Comparison of ENCODE assay signal across 24 cellular contexts in genomic region chr3:157830865-157831264, GRCh38.
A peak's percentile ranks its signal among the peaks of the same experiment; 100 is the strongest.
DNase-seq lines count a peak whose midpoint lies in the region; ATAC-seq and TF ChIP-seq lines count a peak whose summit lies in the region.
"Had no signal": no experiment of that assay in that cellular context is flagged by ENCODE, and none has a peak within 500 bp of the region (broad histone marks: within the 10 kb centered on the region; RNA-seq: fewer than 3 reads in every experiment).

No MANE protein-coding gene starts in this region.

- H3K27me3 Mint-ChIP-seq in WTC11 (ENCODE audit: low read depth) (no peaks in the 10 kb centered on the region), endodermal cell (ENCODE audit: insufficient read depth) (no peaks in the 10 kb centered on the region), progenitor cell of endocrine pancreas (peaks cover 6% of the 10 kb centered on the region)
- peaks cover 0 to 4% of the 10 kb centered on the region in 2 donors for H3K27me3 Mint-ChIP-seq in stimulated activated naive B cell treated with anti-CD40 and anti-IgM and Interleukin-4, amounts not matched to agents 10 μg/mL and 1 μg/mL and 100 μg/mL, for 72 hours
- H3K27me3 Mint-ChIP-seq: CD4-positive, alpha-beta memory T cell had no signal

- TF ChIP-seq CTCF in WTC11 (IDR thresholded peaks at IDR 0.05) (no peak), endodermal cell (conservative IDR thresholded peaks at IDR 0.05) (no peak), progenitor cell of endocrine pancreas (IDR thresholded peaks at IDR 0.05; ENCODE audit: unreplicated experiment) (no peak), mammary epithelial cell (conservative IDR thresholded peaks at IDR 0.05 in 1 of 2, IDR thresholded peaks at IDR 0.05 in 1 of 2; ENCODE audit: extremely low read depth in 1 of 2, insufficient read depth in 1 of 2, low read depth in 1 of 2, low read length in 2 of 2) (no peak)

- peaks cover 12% of the 10 kb centered on the region for H3K27me3 ChIP-seq in endodermal cell (ENCODE audit: control insufficient read depth, insufficient read depth, low read length, poor library complexity, severe bottlenecking)
- H3K27me3 ChIP-seq in mammary epithelial cell (ENCODE audit: insufficient read depth, low read length), result no peaks in the 10 kb centered on the region
- H3K27me3 ChIP-seq: SJSA1 had no signal

- H3K9me3 ChIP-seq in endodermal cell (ENCODE audit: control insufficient read depth, low read length) (peaks cover 17% of the 10 kb centered on the region), mammary epithelial cell (replicated peaks; ENCODE audit: insufficient read depth, low read length) (peaks cover 6% of the 10 kb centered on the region)
- H3K9me3 ChIP-seq: A549, SJSA1 had no signal

- H3K4me1 Mint-ChIP-seq in WTC11, result peaks cover 7% of the 10 kb centered on the region
- H3K4me1 Mint-ChIP-seq in endodermal cell, result peaks cover 7% of the 10 kb centered on the region
- no peaks in the 10 kb centered on the region for H3K4me1 Mint-ChIP-seq in progenitor cell of endocrine pancreas (ENCODE audit: low read depth)
- no peaks in the 10 kb centered on the region for H3K4me1 Mint-ChIP-seq in stimulated activated naive B cell treated with anti-CD40 and anti-IgM and Interleukin-4, amounts not matched to agents 10 μg/mL and 1 μg/mL and 100 μg/mL, for 72 hours
- H3K4me1 Mint-ChIP-seq: CD4-positive, alpha-beta memory T cell had no signal

- dilution Hi-C loops in mammary epithelial cell (cut with HindIII; ENCODE audit: low sequenced_read_pairs), result no loop called here

- CTCF ChIA-PET in WTC11 (lab: Charles Lee) (no interaction called here), mammary epithelial cell (lab: Charles Lee; ENCODE audit: low non-redundant PET) (no interaction called here)

- H3K36me3 Mint-ChIP-seq in WTC11, result peaks cover 9% of the 10 kb centered on the region
- H3K36me3 Mint-ChIP-seq in endodermal cell (ENCODE audit: low read depth), result peaks cover 4% of the 10 kb centered on the region
- peaks cover 3% of the 10 kb centered on the region for H3K36me3 Mint-ChIP-seq in progenitor cell of endocrine pancreas (ENCODE audit: insufficient read depth)
- no peaks in the 10 kb centered on the region for H3K36me3 Mint-ChIP-seq in stimulated activated naive B cell treated with anti-CD40 and anti-IgM and Interleukin-4, amounts not matched to agents 10 μg/mL and 1 μg/mL and 100 μg/mL, for 72 hours
- H3K36me3 Mint-ChIP-seq: CD4-positive, alpha-beta memory T cell had no signal

- POLR2A ChIA-PET in WTC11 (lab: Charles Lee), result no interaction called here

- in situ Hi-C loops in mammary epithelial cell (cut with MboI; ENCODE audit: low sequenced_read_pairs in 2 of 2), result no loop called here

- H3K9me3 Mint-ChIP-seq in WTC11 (peaks cover 35% of the 10 kb centered on the region), endodermal cell (peaks cover 18% of the 10 kb centered on the region), progenitor cell of endocrine pancreas (ENCODE audit: low read depth) (peaks cover 16% of the 10 kb centered on the region)
- H3K9me3 Mint-ChIP-seq in stimulated activated naive B cell treated with anti-CD40 and anti-IgM and Interleukin-4, amounts not matched to agents 10 μg/mL and 1 μg/mL and 100 μg/mL, for 72 hours, result peaks cover 8 to 13% of the 10 kb centered on the region in 2 donors

- H3K4me2 ChIP-seq in mammary epithelial cell (ENCODE audit: insufficient read depth, low read depth, low read length), result no peak overlapping the region
- H3K4me2 ChIP-seq: A549 had no signal

- no TSS peak for BruUV-seq in mammary epithelial cell (replicated peaks; lab: Mats Ljungman, UMichigan)

- H3K27ac ChIP-seq in endodermal cell (ENCODE audit: low read depth, low read length) (no peak overlapping the region), mammary epithelial cell (ENCODE audit: insufficient read depth, low read depth, low read length) (no peak overlapping the region)
- H3K27ac ChIP-seq: A549, SJSA1 had no signal

- no peaks in the 10 kb centered on the region for H3K79me2 ChIP-seq in mammary epithelial cell (ENCODE audit: insufficient read depth, low read length)

- no peak for DNase-seq in WTC11 (ENCODE audit: low spot score)
- DNase-seq in endodermal cell, result peak; percentile 52
- DNase-seq in iPS-NIHi7 (ENCODE audit: extremely low spot score), result peak; percentile 12
- DNase-seq in progenitor cell of endocrine pancreas (ENCODE audit: low spot score, unreplicated experiment), result no peak
- DNase-seq in mammary epithelial cell, result no peak
- DNase-seq in stimulated activated naive B cell treated with anti-CD40 and anti-IgM and Interleukin-4, amounts not matched to agents 10 μg/mL and 1 μg/mL and 100 μg/mL, for 72 hours, result no peak
- no peak for DNase-seq in HuH-7.5 (ENCODE audit: low spot score)
- DNase-seq: C1 segment of cervical spinal cord; CD4-positive, alpha-beta memory T cell; COR-L47; DMS53; Karpas-422; NCI-H1092 treated with DMSO at 0.1 percent for 48 hours; NCI-H1436; NCI-H187; NCI-H2081 treated with DMSO at 0.1 percent for 48 hours; NCI-H2171; NCI-H226; NCI-H524; NCI-H748 treated with DMSO at 0.1 percent for 48 hours; Right ventricle myocardium superior had no signal

- H3K9ac ChIP-seq in endodermal cell (ENCODE audit: extremely low read depth, low read length, poor library complexity, severe bottlenecking) (no peak overlapping the region), mammary epithelial cell (ENCODE audit: insufficient read depth, low read length) (no peak overlapping the region)

- no peaks in the 10 kb centered on the region for H4K20me1 ChIP-seq in mammary epithelial cell (ENCODE audit: insufficient read depth, low read length)

- H3K4me1 ChIP-seq in endodermal cell (ENCODE audit: control insufficient read depth, insufficient read depth, low read length), result no peaks in the 10 kb centered on the region
- no peaks in the 10 kb centered on the region for H3K4me1 ChIP-seq in mammary epithelial cell (ENCODE audit: insufficient read depth, low read length)
- H3K4me1 ChIP-seq: A549 had no signal

- H3K4me3 ChIP-seq in endodermal cell (ENCODE audit: low read length), result no peak overlapping the region
- no peak overlapping the region for H3K4me3 ChIP-seq in mammary epithelial cell (replicated peaks in 1 of 3; ENCODE audit: insufficient read depth in 1 of 3, low read depth in 2 of 3, low read length in 3 of 3)
- H3K4me3 ChIP-seq: A549, SJSA1 had no signal

- no peak overlapping the region for H2AFZ ChIP-seq in mammary epithelial cell (ENCODE audit: low read depth, low read length)

- intact Hi-C loops in mammary epithelial cell (cut with micrococcal nuclease), result no loop called here

- H3K4me3 Mint-ChIP-seq in WTC11 (no peak overlapping the region), endodermal cell (no peak overlapping the region), progenitor cell of endocrine pancreas (ENCODE audit: low read depth) (no peak overlapping the region)
- H3K4me3 Mint-ChIP-seq in stimulated activated naive B cell treated with anti-CD40 and anti-IgM and Interleukin-4, amounts not matched to agents 10 μg/mL and 1 μg/mL and 100 μg/mL, for 72 hours, result no peak overlapping the region
- H3K4me3 Mint-ChIP-seq: CD4-positive, alpha-beta memory T cell had no signal

- H3K27ac Mint-ChIP-seq in WTC11, result peak overlapping the region; percentile 2; the same call in 1 of the 2 replicates
- H3K27ac Mint-ChIP-seq in endodermal cell, result no peak overlapping the region
- peak overlapping the region; percentile 14 for H3K27ac Mint-ChIP-seq in progenitor cell of endocrine pancreas
- H3K27ac Mint-ChIP-seq in stimulated activated naive B cell treated with anti-CD40 and anti-IgM and Interleukin-4, amounts not matched to agents 10 μg/mL and 1 μg/mL and 100 μg/mL, for 72 hours, result no peak overlapping the region

- ATAC-seq in WTC11 (peak; percentile 58), GM19023 (IDR thresholded peaks at IDR 0.05; ENCODE audit: unreplicated experiment) (no peak)
- ATAC-seq in stimulated activated naive B cell treated with anti-CD40 and anti-IgM and Interleukin-4, amounts not matched to agents 10 μg/mL and 1 μg/mL and 100 μg/mL, for 72 hours (replicated peaks), result no peak
- ATAC-seq: A549 had no signal

- 57 to 67% methylated on average over 1 to 3 of the region's 3 CpGs for WGBS in endodermal cell (ENCODE audit: insufficient coverage in 1 of 2, insufficient read length in 1 of 2), 2 experiments
- WGBS in mammary epithelial cell (ENCODE audit: low coverage, missing lambda C conversion rate), result 57% methylated on average over 3 of the region's 3 CpGs

- H3K36me3 ChIP-seq in endodermal cell (ENCODE audit: control insufficient read depth, insufficient read depth, low read length) (no peaks in the 10 kb centered on the region), mammary epithelial cell (ENCODE audit: insufficient read depth, low read length) (no peaks in the 10 kb centered on the region)
- H3K36me3 ChIP-seq: SJSA1 had no signal

TF ChIP-seq in WTC11, 78 proteins besides CTCF, POLR2A, EP300 and RAD21 (continues in another document):
- no peak for TF ChIP-seq SOX15 (CRISPR knock-in tag; IDR thresholded peaks at IDR 0.05)
- TF ChIP-seq GABPB1 (CRISPR knock-in tag; IDR thresholded peaks at IDR 0.05), result no peak
- TF ChIP-seq EMX1 (CRISPR knock-in tag; IDR thresholded peaks at IDR 0.05), result no peak
- TF ChIP-seq ZNF138 (CRISPR knock-in tag; conservative IDR thresholded peaks at IDR 0.05), result no peak
- TF ChIP-seq MXD4 (CRISPR knock-in tag; IDR thresholded peaks at IDR 0.05; ENCODE audit: borderline replicate concordance), result no peak
- no peak for TF ChIP-seq HMGXB4 (CRISPR knock-in tag; IDR thresholded peaks at IDR 0.05)
- no peak for TF ChIP-seq CDX4 (CRISPR knock-in tag; IDR thresholded peaks at IDR 0.05; ENCODE audit: borderline replicate concordance)
- TF ChIP-seq FOXP1 (CRISPR knock-in tag; IDR thresholded peaks at IDR 0.05; ENCODE audit: borderline replicate concordance), result no peak
- TF ChIP-seq ZNF416 (CRISPR knock-in tag; IDR thresholded peaks at IDR 0.05), result no peak

Comparison
In these comparisons a context has a peak if more than half of its experiments do, and no peak if none do; other contexts are left out.
1. DNase-seq: peak in endodermal cell (single experiment) and iPS-NIHi7 (single experiment); none in WTC11 (single experiment), progenitor cell of endocrine pancreas (single experiment), mammary epithelial cell (single experiment), stimulated activated naive B cell treated with anti-CD40 and anti-IgM and Interleukin-4, amounts not matched to agents 10 μg/mL and 1 μg/mL and 100 μg/mL, for 72 hours (single experiment) and HuH-7.5 (single experiment).
2. H3K27ac Mint-ChIP-seq: peak in WTC11 (single experiment) and progenitor cell of endocrine pancreas (single experiment); none in endodermal cell (single experiment) and stimulated activated naive B cell treated with anti-CD40 and anti-IgM and Interleukin-4, amounts not matched to agents 10 μg/mL and 1 μg/mL and 100 μg/mL, for 72 hours (single experiment).